1 cellular context compared by ENCODE assay signal in the genomic region with DNA sequence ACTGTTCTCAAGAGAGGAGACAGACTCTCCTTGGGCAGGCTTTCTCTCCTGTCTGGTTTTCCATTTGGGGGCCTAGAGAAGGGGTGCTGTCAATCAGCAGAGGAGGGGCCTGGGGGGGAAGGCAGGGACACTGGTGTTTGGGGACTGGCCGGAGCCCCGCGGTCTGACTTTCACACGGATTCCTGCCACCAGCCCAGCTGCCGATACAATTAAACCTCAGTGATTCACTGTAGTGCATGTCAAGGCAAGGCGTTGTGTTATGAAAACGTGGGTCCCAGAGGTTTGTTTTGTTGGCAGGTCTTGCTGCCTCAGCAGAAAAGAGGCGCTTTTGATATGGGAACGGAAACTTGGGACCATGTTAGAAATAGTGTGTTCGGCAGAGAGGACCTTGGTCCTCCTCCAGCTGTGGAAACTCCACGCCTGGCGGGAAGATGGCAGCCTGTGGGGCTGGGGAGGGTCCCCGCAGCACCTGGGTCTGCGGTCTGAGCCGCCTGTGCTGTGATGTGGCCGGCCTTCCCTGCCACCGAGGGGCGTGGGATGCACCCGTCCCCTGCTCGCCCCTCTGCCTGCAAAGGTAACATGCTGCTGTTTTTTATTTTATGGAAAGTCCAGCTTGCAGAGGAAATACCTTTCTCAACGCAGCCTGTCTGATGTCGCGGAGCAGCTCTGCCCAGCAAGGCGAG.
A peak's percentile ranks its signal among the peaks of the same experiment; 100 is the strongest.
TF ChIP-seq lines count a peak whose summit lies in the region.

No MANE protein-coding gene starts in this region.

TF ChIP-seq in HepG2, 621 proteins besides CTCF, POLR2A, EP300 and RAD21:
- TF ChIP-seq MAFK (conservative IDR thresholded peaks at IDR 0.05 in 1 of 2, IDR thresholded peaks at IDR 0.05 in 1 of 2; ENCODE audit: low read length in 2 of 2) (peak; percentile 34 to 66; a peak in 2 of 4 replicates), MYC (CRISPR knock-in tag; IDR thresholded peaks at IDR 0.05; ENCODE audit: borderline replicate concordance) (no peak), ZNF550 (CRISPR knock-in tag; IDR thresholded peaks at IDR 0.05; ENCODE audit: borderline replicate concordance) (no peak), THAP11 (CRISPR knock-in tag; IDR thresholded peaks at IDR 0.05) (no peak), MAFF (IDR thresholded peaks at IDR 0.05; ENCODE audit: low read depth, low read length) (peak; percentile 32; the same call in 1 of the 2 replicates), SRY (CRISPR knock-in tag; IDR thresholded peaks at IDR 0.05) (no peak), CCAR2 (optimal IDR thresholded peaks at IDR 0.05; ENCODE audit: low read depth, low read length) (no peak), ZNF556 (CRISPR knock-in tag; IDR thresholded peaks at IDR 0.05; ENCODE audit: borderline replicate concordance) (no peak), ZNF350 (CRISPR knock-in tag; IDR thresholded peaks at IDR 0.05; ENCODE audit: borderline replicate concordance, low read depth) (no peak)
- TF ChIP-seq, protein P1, sequence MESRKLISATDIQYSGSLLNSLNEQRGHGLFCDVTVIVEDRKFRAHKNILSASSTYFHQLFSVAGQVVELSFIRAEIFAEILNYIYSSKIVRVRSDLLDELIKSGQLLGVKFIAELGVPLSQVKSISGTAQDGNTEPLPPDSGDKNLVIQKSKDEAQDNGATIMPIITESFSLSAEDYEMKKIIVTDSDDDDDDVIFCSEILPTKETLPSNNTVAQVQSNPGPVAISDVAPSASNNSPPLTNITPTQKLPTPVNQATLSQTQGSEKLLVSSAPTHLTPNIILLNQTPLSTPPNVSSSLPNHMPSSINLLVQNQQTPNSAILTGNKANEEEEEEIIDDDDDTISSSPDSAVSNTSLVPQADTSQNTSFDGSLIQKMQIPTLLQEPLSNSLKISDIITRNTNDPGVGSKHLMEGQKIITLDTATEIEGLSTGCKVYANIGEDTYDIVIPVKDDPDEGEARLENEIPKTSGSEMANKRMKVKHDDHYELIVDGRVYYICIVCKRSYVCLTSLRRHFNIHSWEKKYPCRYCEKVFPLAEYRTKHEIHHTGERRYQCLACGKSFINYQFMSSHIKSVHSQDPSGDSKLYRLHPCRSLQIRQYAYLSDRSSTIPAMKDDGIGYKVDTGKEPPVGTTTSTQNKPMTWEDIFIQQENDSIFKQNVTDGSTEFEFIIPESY (CRISPR knock-in tag; IDR thresholded peaks at IDR 0.05) = 0 out of 2 replicates have a peak, but pooled peaks have one; percentile 4
- TF ChIP-seq, protein P2, sequence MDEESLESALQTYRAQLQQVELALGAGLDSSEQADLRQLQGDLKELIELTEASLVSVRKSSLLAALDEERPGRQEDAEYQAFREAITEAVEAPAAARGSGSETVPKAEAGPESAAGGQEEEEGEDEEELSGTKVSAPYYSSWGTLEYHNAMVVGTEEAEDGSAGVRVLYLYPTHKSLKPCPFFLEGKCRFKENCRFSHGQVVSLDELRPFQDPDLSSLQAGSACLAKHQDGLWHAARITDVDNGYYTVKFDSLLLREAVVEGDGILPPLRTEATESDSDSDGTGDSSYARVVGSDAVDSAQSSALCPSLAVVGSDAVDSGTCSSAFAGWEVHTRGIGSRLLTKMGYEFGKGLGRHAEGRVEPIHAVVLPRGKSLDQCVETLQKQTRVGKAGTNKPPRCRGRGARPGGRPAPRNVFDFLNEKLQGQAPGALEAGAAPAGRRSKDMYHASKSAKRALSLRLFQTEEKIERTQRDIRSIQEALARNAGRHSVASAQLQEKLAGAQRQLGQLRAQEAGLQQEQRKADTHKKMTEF (CRISPR knock-in tag; IDR thresholded peaks at IDR 0.05) = no peak
- TF ChIP-seq, protein P3, sequence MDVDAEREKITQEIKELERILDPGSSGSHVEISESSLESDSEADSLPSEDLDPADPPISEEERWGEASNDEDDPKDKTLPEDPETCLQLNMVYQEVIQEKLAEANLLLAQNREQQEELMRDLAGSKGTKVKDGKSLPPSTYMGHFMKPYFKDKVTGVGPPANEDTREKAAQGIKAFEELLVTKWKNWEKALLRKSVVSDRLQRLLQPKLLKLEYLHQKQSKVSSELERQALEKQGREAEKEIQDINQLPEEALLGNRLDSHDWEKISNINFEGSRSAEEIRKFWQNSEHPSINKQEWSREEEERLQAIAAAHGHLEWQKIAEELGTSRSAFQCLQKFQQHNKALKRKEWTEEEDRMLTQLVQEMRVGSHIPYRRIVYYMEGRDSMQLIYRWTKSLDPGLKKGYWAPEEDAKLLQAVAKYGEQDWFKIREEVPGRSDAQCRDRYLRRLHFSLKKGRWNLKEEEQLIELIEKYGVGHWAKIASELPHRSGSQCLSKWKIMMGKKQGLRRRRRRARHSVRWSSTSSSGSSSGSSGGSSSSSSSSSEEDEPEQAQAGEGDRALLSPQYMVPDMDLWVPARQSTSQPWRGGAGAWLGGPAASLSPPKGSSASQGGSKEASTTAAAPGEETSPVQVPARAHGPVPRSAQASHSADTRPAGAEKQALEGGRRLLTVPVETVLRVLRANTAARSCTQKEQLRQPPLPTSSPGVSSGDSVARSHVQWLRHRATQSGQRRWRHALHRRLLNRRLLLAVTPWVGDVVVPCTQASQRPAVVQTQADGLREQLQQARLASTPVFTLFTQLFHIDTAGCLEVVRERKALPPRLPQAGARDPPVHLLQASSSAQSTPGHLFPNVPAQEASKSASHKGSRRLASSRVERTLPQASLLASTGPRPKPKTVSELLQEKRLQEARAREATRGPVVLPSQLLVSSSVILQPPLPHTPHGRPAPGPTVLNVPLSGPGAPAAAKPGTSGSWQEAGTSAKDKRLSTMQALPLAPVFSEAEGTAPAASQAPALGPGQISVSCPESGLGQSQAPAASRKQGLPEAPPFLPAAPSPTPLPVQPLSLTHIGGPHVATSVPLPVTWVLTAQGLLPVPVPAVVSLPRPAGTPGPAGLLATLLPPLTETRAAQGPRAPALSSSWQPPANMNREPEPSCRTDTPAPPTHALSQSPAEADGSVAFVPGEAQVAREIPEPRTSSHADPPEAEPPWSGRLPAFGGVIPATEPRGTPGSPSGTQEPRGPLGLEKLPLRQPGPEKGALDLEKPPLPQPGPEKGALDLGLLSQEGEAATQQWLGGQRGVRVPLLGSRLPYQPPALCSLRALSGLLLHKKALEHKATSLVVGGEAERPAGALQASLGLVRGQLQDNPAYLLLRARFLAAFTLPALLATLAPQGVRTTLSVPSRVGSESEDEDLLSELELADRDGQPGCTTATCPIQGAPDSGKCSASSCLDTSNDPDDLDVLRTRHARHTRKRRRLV (CRISPR knock-in tag; IDR thresholded peaks at IDR 0.05) = no peak
TF ChIP-seq in HepG2: peak in this region for 3.
